8 cellular contexts compared by ENCODE assay signal in genomic region chr6:55445648-55446204, GRCh38.
A peak's percentile ranks its signal among the peaks of the same experiment; 100 is the strongest.
DNase-seq lines count a peak whose midpoint lies in the region; ATAC-seq and TF ChIP-seq lines count a peak whose summit lies in the region.

No MANE protein-coding gene starts in this region.

- H3K27ac ChIP-seq in caudate nucleus (ENCODE audit: low read depth, low read length): no peak overlapping the region

- ATAC-seq in HG03439 (IDR thresholded peaks at IDR 0.05; ENCODE audit: unreplicated experiment): no peak

- peak; percentile 24 to 25 for DNase-seq in NCI-H2081 (lab: John Stamatoyannopoulos, UW)
- DNase-seq in NCI-H2081 treated with DMSO at 0.1 percent for 48 hours (lab: John Stamatoyannopoulos, UW): no peak
- peak; percentile 44 for DNase-seq in NB4 (ENCODE audit: low read depth)
- peak; percentile 57 to 71 for DNase-seq in cardiac fibroblast (ENCODE audit: low read depth in 2 of 2)
- no peak for DNase-seq in caudate nucleus (lab: John Stamatoyannopoulos, UW)
- no peak for DNase-seq in HuH-7.5 (ENCODE audit: low spot score)

- H3K27ac Mint-ChIP-seq in nephron: no peak overlapping the region

- H3K4me3 Mint-ChIP-seq in nephron: no peak overlapping the region

- H3K27me3 Mint-ChIP-seq in nephron (ENCODE audit: low read depth): no peaks in the 10 kb centered on the region

- TF ChIP-seq CTCF in NB4 (IDR thresholded peaks at IDR 0.05; ENCODE audit: low read depth, low read length) (peak; percentile 17), cardiac fibroblast (IDR thresholded peaks at IDR 0.05; ENCODE audit: low read depth, low read length) (peak; percentile 38), nephron (IDR thresholded peaks at IDR 0.05; ENCODE audit: unreplicated experiment in 3 of 3) (peak; percentile 65 to 75 (median 73))

- H3K4me1 Mint-ChIP-seq in nephron: peaks cover 31% of the 10 kb centered on the region

- no peak overlapping the region for H3K4me3 ChIP-seq in NB4 (ENCODE audit: low read depth, low read length)
- H3K4me3 ChIP-seq in cardiac fibroblast (replicated peaks in 1 of 2; ENCODE audit: low read depth in 2 of 2, low read length in 2 of 2): no peak overlapping the region

- no peak for TF ChIP-seq POLR2A in NB4 (IDR thresholded peaks at IDR 0.05; ENCODE audit: extremely low read depth, insufficient read length)

- H3K36me3 Mint-ChIP-seq in nephron (ENCODE audit: low read depth): no peaks in the 10 kb centered on the region

- no peaks in the 10 kb centered on the region for H3K9me3 Mint-ChIP-seq in nephron

Comparison
In these comparisons a context has a peak if more than half of its experiments do, and no peak if none do; other contexts are left out.
1. DNase-seq: peak in NCI-H2081 (2 of 2), NB4 (single experiment) and cardiac fibroblast (2 of 2); none in NCI-H2081 treated with DMSO at 0.1 percent for 48 hours (single experiment), caudate nucleus (0 of 61) and HuH-7.5 (single experiment).
2. CTCF ChIP-seq: peak in every context shown above with its lines; median percentile 73 in nephron; 38 in cardiac fibroblast; 17 in NB4.